ENCODE assay signal across 20 cellular contexts in the genomic region with DNA sequence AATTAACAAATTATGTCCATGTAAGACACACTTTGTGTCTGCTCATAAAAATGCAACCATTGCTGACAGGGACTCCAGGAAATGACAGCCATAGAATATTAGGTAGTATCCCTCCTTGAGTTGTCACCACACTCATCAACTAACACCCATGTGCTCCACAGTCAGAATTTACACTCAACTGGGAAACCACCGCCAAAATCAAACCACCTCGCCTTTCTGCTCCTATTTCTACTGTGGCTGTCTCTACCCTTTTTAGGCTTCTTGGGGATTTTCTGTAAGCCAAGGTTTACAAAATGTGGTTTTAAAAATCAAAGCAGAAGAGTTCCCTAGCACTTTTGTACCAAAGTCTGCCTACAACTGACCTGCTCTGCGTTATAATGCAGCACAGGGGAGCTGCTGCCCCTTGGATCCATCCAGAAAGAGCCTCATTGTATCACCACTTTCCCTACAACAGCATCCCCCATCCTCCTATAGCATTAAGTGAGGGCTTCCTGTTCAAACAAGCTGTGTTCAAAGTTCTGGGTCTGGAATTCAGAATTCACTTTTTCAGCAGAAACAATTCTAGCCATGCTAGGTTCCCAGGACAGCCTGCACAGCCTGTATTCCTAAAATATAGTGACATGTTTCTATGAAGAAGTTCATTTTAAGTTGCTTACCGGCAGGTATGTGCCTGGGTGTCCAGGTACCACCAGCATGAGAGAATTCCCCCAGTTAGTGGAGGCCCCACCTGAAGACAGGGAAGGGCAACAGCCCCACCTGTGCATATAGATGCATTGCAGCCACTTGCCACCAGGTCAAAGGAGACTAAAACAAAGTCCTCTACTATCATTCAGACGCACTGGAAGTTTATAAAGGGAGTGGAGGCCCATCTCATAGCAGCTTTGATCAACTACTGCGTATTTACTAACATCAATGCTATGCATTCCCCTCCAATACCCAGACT.
DNase-seq lines count a peak whose midpoint lies in the region; ATAC-seq and TF ChIP-seq lines count a peak whose summit lies in the region.
"Had no signal": no experiment of that assay in that cellular context is flagged by ENCODE, and none has a peak within 500 bp of the region (broad histone marks: within the 10 kb centered on the region; RNA-seq: fewer than 3 reads in every experiment).

No MANE protein-coding gene starts in this region.

- H3K4me2 ChIP-seq in GM23338 (peak overlapping the region; percentile 67), OCI-LY3 (ENCODE audit: low read length) (peak overlapping the region; percentile 42)

- no peak overlapping the region for H3K4me3 ChIP-seq in GM23338
- no peak overlapping the region for H3K4me3 ChIP-seq in OCI-LY3 (ENCODE audit: low read length)
- H3K4me3 ChIP-seq in thoracic aorta, result no peak overlapping the region
- H3K4me3 ChIP-seq in testis, result no peak overlapping the region

- no peaks in the 10 kb centered on the region for H3K36me3 Mint-ChIP-seq in GM23338 (ENCODE audit: low read depth)

- H3K36me3 ChIP-seq in GM23338 (ENCODE audit: insufficient read depth) (no peaks in the 10 kb centered on the region), OCI-LY3 (replicated peaks; ENCODE audit: low read depth, low read length) (no peaks in the 10 kb centered on the region), thoracic aorta (no peaks in the 10 kb centered on the region), testis (ENCODE audit: low read depth, missing control alignments) (no peaks in the 10 kb centered on the region)
- H3K36me3 ChIP-seq: BE2C had no signal

- H3K27me3 ChIP-seq in GM23338 (ENCODE audit: insufficient read depth), result no peaks in the 10 kb centered on the region
- 0 out of 2 replicates have a peak, but pooled peaks cover 3% of the 10 kb centered on the region for H3K27me3 ChIP-seq in OCI-LY3 (ENCODE audit: low read depth, low read length)
- H3K27me3 ChIP-seq in thoracic aorta (replicated peaks; ENCODE audit: insufficient read depth), result no peaks in the 10 kb centered on the region
- no peaks in the 10 kb centered on the region for H3K27me3 ChIP-seq in testis
- H3K27me3 ChIP-seq: BE2C had no signal

- H3K27ac ChIP-seq in GM23338 (ENCODE audit: low read depth), result no peak overlapping the region
- H3K27ac ChIP-seq in OCI-LY3 (ENCODE audit: low read length), result peak overlapping the region; percentile 47
- H3K27ac ChIP-seq in thoracic aorta, result peak overlapping the region; percentile 80 to 83
- H3K27ac ChIP-seq in testis, result no peak overlapping the region

- TF ChIP-seq POLR2A in testis (IDR thresholded peaks at IDR 0.05), result no peak

- no peak overlapping the region for H3K4me3 Mint-ChIP-seq in GM23338

- intact Hi-C loops in left colon (cut with DNase I, micrococcal nuclease) (no loop called here), testis (cut with DNase I; ENCODE audit: low total_unique reads) (no loop called here)

- no peaks in the 10 kb centered on the region for H3K9me3 Mint-ChIP-seq in GM23338

- peaks cover 6% of the 10 kb centered on the region for H3K27me3 Mint-ChIP-seq in GM23338 (ENCODE audit: insufficient read depth, low read depth, poor library complexity)

- H3K79me2 ChIP-seq in GM23338 (replicated peaks; ENCODE audit: insufficient read depth), result no peaks in the 10 kb centered on the region
- no peaks in the 10 kb centered on the region for H3K79me2 ChIP-seq in OCI-LY3 (ENCODE audit: low read length)

- H3K27ac Mint-ChIP-seq in GM23338, result no peak overlapping the region

- H3F3A ChIP-seq in GM23338 (replicated peaks; ENCODE audit: low read depth), result no peaks in the 10 kb centered on the region

- no peaks in the 10 kb centered on the region for H4K20me1 ChIP-seq in GM23338 (replicated peaks; ENCODE audit: insufficient read depth)
- H4K20me1 ChIP-seq in OCI-LY3 (ENCODE audit: insufficient read depth, low read length), result no peaks in the 10 kb centered on the region

- H3K4me1 Mint-ChIP-seq in GM23338, result peaks cover 40% of the 10 kb centered on the region

- ATAC-seq in GM23338, result peak; percentile 23
- peak; percentile 63 for ATAC-seq in left colon
- ATAC-seq in thoracic aorta (ENCODE audit: insufficient number of reproducible peaks, low FRiP score, low read depth), result no peak
- ATAC-seq: Panc1, SK-N-SH treated with all-trans-retinoic acid at 6 μM for 48 hours had no signal

- no peak overlapping the region; the same call in 1 of the 2 replicates for H2AFZ ChIP-seq in GM23338
- H2AFZ ChIP-seq in OCI-LY3 (ENCODE audit: low read depth, low read length), result 0 out of 2 replicates have a peak overlapping the region, but pooled peaks have one; percentile 0

- DNase-seq in GM23338 (ENCODE audit: low spot score) (peak; percentile 14), left colon (no peak), thoracic aorta (ENCODE audit: low spot score) (no peak), NCI-H1048 (lab: John Stamatoyannopoulos, UW) (no peak), testis (no peak)
- DNase-seq in activated naive CD4-positive, alpha-beta T cell (lab: John Stamatoyannopoulos, UW), result no peak
- DNase-seq: BE2C; DMS79; GOT3; KBM-7; NCI-H1105; NCI-H146; NCI-H2029 treated with DMSO at 0.1 percent for 48 hours; NCI-H226; NCI-H510A treated with DMSO at 0.1 percent for 48 hours; NCI-H774; NK-92 treated with Interleukin-12 subunit alpha and Interleukin-12 subunit beta, amount 100 ng/mL, for 24 hours had no signal

- no peaks in the 10 kb centered on the region for H3K9me3 ChIP-seq in OCI-LY3 (ENCODE audit: insufficient read depth, low read length)
- no peaks in the 10 kb centered on the region for H3K9me3 ChIP-seq in thoracic aorta
- no peaks in the 10 kb centered on the region for H3K9me3 ChIP-seq in testis
- H3K9me3 ChIP-seq: BE2C had no signal

- H3K4me1 ChIP-seq in GM23338 (ENCODE audit: insufficient read depth), result peaks cover 35% of the 10 kb centered on the region
- peaks cover 47% of the 10 kb centered on the region for H3K4me1 ChIP-seq in OCI-LY3 (ENCODE audit: low read length)
- peaks cover 21 to 25% of the 10 kb centered on the region in 2 donors for H3K4me1 ChIP-seq in thoracic aorta (ENCODE audit: control insufficient read depth in 1 of 2, low read depth in 2 of 2)
- no peaks in the 10 kb centered on the region for H3K4me1 ChIP-seq in testis
- H3K4me1 ChIP-seq: BE2C had no signal

- H3K9ac ChIP-seq in OCI-LY3 (ENCODE audit: low read length), result no peak overlapping the region

- WGBS in testis, 2 donors, result 91 to 93% methylated on average over 6 of the region's 6 CpGs

- H3K9me2 ChIP-seq in GM23338 (ENCODE audit: insufficient read depth), result peaks cover 4% of the 10 kb centered on the region; the same call in 1 of the 2 replicates

- TF ChIP-seq CTCF in GM23338 (conservative IDR thresholded peaks at IDR 0.05; ENCODE audit: low read depth in 2 of 2) (no peak), OCI-LY3 (IDR thresholded peaks at IDR 0.05; ENCODE audit: low read depth, low read length) (no peak; the same call in none of the 2 replicates), thoracic aorta (IDR thresholded peaks at IDR 0.05) (no peak), testis (IDR thresholded peaks at IDR 0.05) (no peak)

TF ChIP-seq in GM23338, 12 proteins besides CTCF, POLR2A, EP300 and RAD21 (continues in another document):
- TF ChIP-seq, protein P1, sequence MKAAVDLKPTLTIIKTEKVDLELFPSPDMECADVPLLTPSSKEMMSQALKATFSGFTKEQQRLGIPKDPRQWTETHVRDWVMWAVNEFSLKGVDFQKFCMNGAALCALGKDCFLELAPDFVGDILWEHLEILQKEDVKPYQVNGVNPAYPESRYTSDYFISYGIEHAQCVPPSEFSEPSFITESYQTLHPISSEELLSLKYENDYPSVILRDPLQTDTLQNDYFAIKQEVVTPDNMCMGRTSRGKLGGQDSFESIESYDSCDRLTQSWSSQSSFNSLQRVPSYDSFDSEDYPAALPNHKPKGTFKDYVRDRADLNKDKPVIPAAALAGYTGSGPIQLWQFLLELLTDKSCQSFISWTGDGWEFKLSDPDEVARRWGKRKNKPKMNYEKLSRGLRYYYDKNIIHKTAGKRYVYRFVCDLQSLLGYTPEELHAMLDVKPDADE (IDR thresholded peaks at IDR 0.05), result no peak
- TF ChIP-seq JUNB (IDR thresholded peaks at IDR 0.05; ENCODE audit: unreplicated experiment), result no peak
- no peak for TF ChIP-seq ZNF331 (CRISPR knock-in tag; IDR thresholded peaks at IDR 0.05; ENCODE audit: low read depth)
- no peak for TF ChIP-seq NANOG (IDR thresholded peaks at IDR 0.05; ENCODE audit: borderline replicate concordance)
- no peak for TF ChIP-seq STAT1 (IDR thresholded peaks at IDR 0.05; ENCODE audit: unreplicated experiment)

Comparison
In these comparisons a context has a peak if more than half of its experiments do, and no peak if none do; other contexts are left out.
1. H3K27ac ChIP-seq: peak in OCI-LY3 (single experiment) and thoracic aorta (2 of 2); none in GM23338 (single experiment) and testis (0 of 2).